In the genomic region with DNA sequence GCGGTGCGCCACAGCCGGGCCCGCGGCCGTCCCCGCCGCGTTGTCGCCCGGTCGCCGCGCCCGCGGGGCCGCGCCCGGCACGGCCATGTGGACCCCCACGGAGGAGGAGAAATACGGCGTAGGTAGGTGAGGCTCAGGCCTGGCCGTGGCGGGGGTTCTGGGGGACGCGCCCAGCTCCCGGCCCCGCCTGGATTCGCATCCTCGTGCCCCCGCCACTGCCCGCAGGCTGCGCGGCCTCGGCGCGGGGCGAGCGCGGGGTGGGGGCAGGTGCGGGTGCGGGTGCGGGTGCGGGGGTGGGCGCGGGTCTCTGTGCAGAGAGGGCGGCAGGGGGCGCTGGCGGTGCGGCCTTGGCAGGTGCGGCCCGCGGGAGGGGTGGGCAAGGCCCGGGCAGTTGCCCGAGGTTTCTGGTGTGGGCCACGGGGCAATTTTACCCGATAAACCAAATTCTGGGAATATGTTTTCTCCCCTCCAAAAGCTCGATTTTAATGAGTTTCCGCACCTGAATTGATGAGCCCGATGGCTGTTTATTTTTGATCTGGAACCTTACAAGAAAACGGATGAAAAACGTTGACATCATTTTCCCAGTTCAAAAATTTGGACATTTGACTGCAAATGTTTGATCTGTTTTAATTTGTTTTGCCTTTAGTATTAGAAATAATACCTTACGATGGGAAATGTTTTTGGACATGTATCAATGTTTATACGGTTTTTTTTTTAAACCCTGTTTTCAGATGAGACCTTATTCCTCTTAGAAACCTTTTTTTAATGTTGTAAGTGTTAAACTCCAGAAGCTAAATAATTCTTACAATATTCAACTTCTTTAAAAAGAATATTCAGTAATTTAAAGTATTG, we compare ENCODE assay signal across 8 cellular contexts. TPM values are rescaled to one million over a fixed set of nuclear protein-coding genes. Genes with fewer than 3 reads are reported as not detected.
DNase-seq lines count a peak whose midpoint lies in the region; ATAC-seq and TF ChIP-seq lines count a peak whose summit lies in the region.

No MANE protein-coding gene starts in this region.

- peaks cover 20% of the 10 kb centered on the region for H3K27me3 Mint-ChIP-seq in memory B cell

- peak; percentile 49 for ATAC-seq in memory B cell (ENCODE audit: low read depth)

- DNase-seq in DMS114 treated with DMSO at 0.1 percent for 48 hours (lab: John Stamatoyannopoulos, UW; ENCODE audit: unreplicated experiment) (peak; percentile 25), coronary artery (ENCODE audit: low spot score) (no peak), memory B cell (ENCODE audit: low spot score in 2 of 2) (peak; percentile 28 to 35), OCI-M2 (lab: John Stamatoyannopoulos, UW; ENCODE audit: unreplicated experiment) (no peak), GF-D8 (lab: John Stamatoyannopoulos, UW) (no peak)
- no peak for DNase-seq in Jurkat, Clone E6-1 (ENCODE audit: low read depth, low spot score)
- peak; percentile 55 for DNase-seq in activated CD4-positive, alpha-beta T cell treated with anti-CD3 and anti-CD28 coated beads, Interleukin-2, amount 50 U/mL, for 1 hour
- peak; percentile 11 to 28 for DNase-seq in stimulated activated CD8-positive, alpha-beta memory T cell treated with anti-CD3 and anti-CD28 coated beads, Interleukin-2, amount 100 ng/mL, for 1 hour (ENCODE audit: low read depth in 2 of 2)

- H3K27ac Mint-ChIP-seq in memory B cell, result no peak overlapping the region

- H3K4me1 Mint-ChIP-seq in memory B cell, result peaks cover 3% of the 10 kb centered on the region

- TF ChIP-seq CTCF in coronary artery (IDR thresholded peaks at IDR 0.05), result peak; percentile 44

- H3K4me3 ChIP-seq in Jurkat, Clone E6-1 (ENCODE audit: low read length), result peak overlapping the region; percentile 43
- peak overlapping the region; percentile 82 for H3K4me3 ChIP-seq in coronary artery

- no peaks in the 10 kb centered on the region for H3K9me3 Mint-ChIP-seq in memory B cell

- peak overlapping the region; percentile 44 for H3K4me3 Mint-ChIP-seq in memory B cell

- H3K36me3 Mint-ChIP-seq in memory B cell, result no peaks in the 10 kb centered on the region

- H3K27ac ChIP-seq in coronary artery, result peak overlapping the region in 1 of 2 donors; percentile 36

RNA-seq across cellular contexts. Expression of a gene that starts 0.7 kb away (rescaled TPM):
- 1.0 TPM for polyA plus RNA-seq in Jurkat, Clone E6-1 (2012; ENCODE audit: insufficient read depth, insufficient read length)

RNA-seq across cellular contexts. Expression of a gene that starts 58.5 kb away (rescaled TPM):
- polyA plus RNA-seq in Jurkat, Clone E6-1 (2012; ENCODE audit: insufficient read depth, insufficient read length), result 69.3 TPM

Comparison
In these comparisons a context has a peak if more than half of its experiments do, and no peak if none do; other contexts are left out.
1. DNase-seq: peak in DMS114 treated with DMSO at 0.1 percent for 48 hours (single experiment), activated CD4-positive, alpha-beta T cell treated with anti-CD3 and anti-CD28 coated beads, Interleukin-2, amount 50 U/mL, for 1 hour (single experiment), memory B cell (2 of 2) and stimulated activated CD8-positive, alpha-beta memory T cell treated with anti-CD3 and anti-CD28 coated beads, Interleukin-2, amount 100 ng/mL, for 1 hour (2 of 2); none in Jurkat, Clone E6-1 (single experiment), coronary artery (single experiment), OCI-M2 (single experiment) and GF-D8 (single experiment).